In genomic region chr7:116692599-116693308, GRCh38 we compare ENCODE assay signal across 14 cellular contexts. TPM values are rescaled to one million over a fixed set of nuclear protein-coding genes. Genes with fewer than 3 reads are reported as not detected.
DNase-seq lines count a peak whose midpoint lies in the region; ATAC-seq and TF ChIP-seq lines count a peak whose summit lies in the region.
"Had no signal": no experiment of that assay in that cellular context is flagged by ENCODE, and none has a peak within 500 bp of the region (broad histone marks: within the 10 kb centered on the region; RNA-seq: fewer than 3 reads in every experiment).

No MANE protein-coding gene starts in this region.

- TF ChIP-seq POLR2A in erythroblast (IDR thresholded peaks at IDR 0.05; ENCODE audit: low read length): no peak

- H3K36me3 Mint-ChIP-seq in nephron progenitor cell (ENCODE audit: low read depth): no peaks in the 10 kb centered on the region

- H3K9me2 ChIP-seq in Karpas-422 (replicated peaks; ENCODE audit: insufficient read depth, low read length): no peaks in the 10 kb centered on the region

- peak; percentile 72 for DNase-seq in Caki2 (ENCODE audit: low read depth)
- DNase-seq in Karpas-422: peak; percentile 81
- DNase-seq in adipocyte (ENCODE audit: low read depth): peak; percentile 46
- no peak for DNase-seq in mesenchymal stem cell
- no peak for DNase-seq in erythroblast (lab: John Stamatoyannopoulos, UW)
- DNase-seq in NCI-H748 (lab: John Stamatoyannopoulos, UW; ENCODE audit: unreplicated experiment): no peak
- DNase-seq in nephron progenitor cell: no peak
- DNase-seq: BE2C, left lung, NCI-H526 treated with DMSO at 0.1 percent for 48 hours, thyroid gland had no signal

- H2BK12ac ChIP-seq in mesenchymal stem cell (ENCODE audit: low read length in 2 of 2): no peak overlapping the region

- H3K23ac ChIP-seq in mesenchymal stem cell (ENCODE audit: low read length in 2 of 2): no peak overlapping the region

- 100% methylated on average over 1 of the region's 3 CpGs for WGBS in mesenchymal stem cell

- H4K20me1 ChIP-seq in Karpas-422 (ENCODE audit: insufficient read depth, low read depth, low read length): peaks cover 4% of the 10 kb centered on the region; the same call in 1 of the 2 replicates

- peak overlapping the region; percentile 72 for H3K4me2 ChIP-seq in Karpas-422 (ENCODE audit: low read depth, low read length, poor library complexity, severe bottlenecking)
- no peak overlapping the region for H3K4me2 ChIP-seq in mesenchymal stem cell (ENCODE audit: low read length, poor library complexity, severe bottlenecking)

- no peak overlapping the region for H3K4me3 Mint-ChIP-seq in nephron progenitor cell
- H3K4me3 Mint-ChIP-seq: T-helper 2 cell treated with Interferon-gamma antibody and Interleukin-4, amounts not matched to agents 5 μg/mL and 100 μg/mL, for 36 hours had no signal

- no peaks in the 10 kb centered on the region for H3K27me3 ChIP-seq in Karpas-422 (ENCODE audit: low read length)
- H3K27me3 ChIP-seq in adipocyte (replicated peaks; ENCODE audit: control insufficient read depth, insufficient read depth, low read length): no peaks in the 10 kb centered on the region
- H3K27me3 ChIP-seq in mesenchymal stem cell (ENCODE audit: control insufficient read depth in 1 of 2, insufficient read depth in 1 of 2, low read length in 2 of 2): no peaks in the 10 kb centered on the region
- H3K27me3 ChIP-seq: BE2C, left lung, thyroid gland had no signal

- H3K9me3 Mint-ChIP-seq in nephron progenitor cell: no peaks in the 10 kb centered on the region
- H3K9me3 Mint-ChIP-seq: T-helper 2 cell treated with Interferon-gamma antibody and Interleukin-4, amounts not matched to agents 5 μg/mL and 100 μg/mL, for 36 hours had no signal

- H3K36me3 ChIP-seq in Karpas-422 (ENCODE audit: insufficient read depth, low read length) (peaks cover 37% of the 10 kb centered on the region), adipocyte (ENCODE audit: control insufficient read depth, insufficient read depth, low read length, severe bottlenecking) (no peaks in the 10 kb centered on the region), mesenchymal stem cell (ENCODE audit: control insufficient read depth in 1 of 2, insufficient read depth in 2 of 2, low read depth in 1 of 2, low read length in 2 of 2) (peaks cover 7 to 19% of the 10 kb centered on the region in 2 experiments)
- H3K36me3 ChIP-seq: BE2C, left lung, prostate gland, thyroid gland had no signal

- H3K9me3 ChIP-seq in Karpas-422 (ENCODE audit: low read length) (no peaks in the 10 kb centered on the region), adipocyte (ENCODE audit: control insufficient read depth, low read length) (no peaks in the 10 kb centered on the region), mesenchymal stem cell (ENCODE audit: control insufficient read depth, low read length) (no peaks in the 10 kb centered on the region)
- H3K9me3 ChIP-seq: BE2C, left lung, prostate gland, thyroid gland had no signal

- H3K4me1 ChIP-seq in Karpas-422 (ENCODE audit: low read length) (peaks cover 89% of the 10 kb centered on the region), adipocyte (ENCODE audit: control insufficient read depth, insufficient read depth, low read length) (peaks cover 17% of the 10 kb centered on the region), mesenchymal stem cell (ENCODE audit: control insufficient read depth, insufficient read depth, low read depth, low read length) (peaks cover 10% of the 10 kb centered on the region)
- H3K4me1 ChIP-seq: BE2C, prostate gland had no signal

- no peak overlapping the region for H2AK5ac ChIP-seq in mesenchymal stem cell (ENCODE audit: low read length, severe bottlenecking)

- H3K4me3 ChIP-seq in Karpas-422 (ENCODE audit: low read length) (peak overlapping the region; percentile 51), adipocyte (ENCODE audit: low read length) (peak overlapping the region; percentile 42), mesenchymal stem cell (ENCODE audit: insufficient read depth in 1 of 2, low read depth in 1 of 2, low read length in 2 of 2) (no peak overlapping the region)
- H3K4me3 ChIP-seq: left lung, prostate gland, thyroid gland had no signal

- no peak overlapping the region for H4K91ac ChIP-seq in mesenchymal stem cell (ENCODE audit: low read length)

- in situ Hi-C loops in Caki2 (cut with HindIII; ENCODE audit: low pct_unique_long_range_greater_than_20kb, low sequenced_read_pairs): no loop called here

- no peak for TF ChIP-seq CTCF in nephron progenitor cell (IDR thresholded peaks at IDR 0.05)

- no peak overlapping the region for H2BK5ac ChIP-seq in mesenchymal stem cell (ENCODE audit: low read depth, low read length, poor library complexity, severe bottlenecking)

- H3K27ac ChIP-seq in Karpas-422 (ENCODE audit: low read length): peak overlapping the region; percentile 95
- H3K27ac ChIP-seq in mesenchymal stem cell (ENCODE audit: low read length, poor library complexity, severe bottlenecking): peak overlapping the region; percentile 80
- H3K27ac ChIP-seq: left lung, thyroid gland had no signal

- H2AFZ ChIP-seq in Karpas-422 (ENCODE audit: low read length) (no peak overlapping the region), mesenchymal stem cell (ENCODE audit: low read depth, low read length) (no peak overlapping the region)

- H3K14ac ChIP-seq in mesenchymal stem cell (ENCODE audit: low read length in 2 of 2): no peak overlapping the region

- no peaks in the 10 kb centered on the region for H3K4me1 Mint-ChIP-seq in nephron progenitor cell

- H3K18ac ChIP-seq in mesenchymal stem cell (ENCODE audit: low read depth in 1 of 2, low read length in 2 of 2): no peak overlapping the region

- no peak overlapping the region for H4K8ac ChIP-seq in mesenchymal stem cell (ENCODE audit: low read length)

- ATAC-seq in HG03439 (IDR thresholded peaks at IDR 0.05; ENCODE audit: unreplicated experiment): no peak
- ATAC-seq: left lung had no signal

- H2BK120ac ChIP-seq in mesenchymal stem cell (ENCODE audit: low read depth, low read length): no peak overlapping the region

- H3K79me1 ChIP-seq in mesenchymal stem cell (replicated peaks; ENCODE audit: low read length, poor library complexity, severe bottlenecking): no peaks in the 10 kb centered on the region

- H3K9ac ChIP-seq in Karpas-422 (ENCODE audit: low read length) (peak overlapping the region; percentile 42), adipocyte (ENCODE audit: low read length) (no peak overlapping the region), mesenchymal stem cell (ENCODE audit: low read length) (peak overlapping the region; percentile 65)

- H3K27me3 Mint-ChIP-seq in nephron progenitor cell (ENCODE audit: low read depth, poor library complexity): peaks cover 10% of the 10 kb centered on the region

- no peak overlapping the region for H2BK15ac ChIP-seq in mesenchymal stem cell (ENCODE audit: low read depth, poor library complexity, severe bottlenecking)

- H3K79me2 ChIP-seq in Karpas-422 (ENCODE audit: low read length): peaks cover 99% of the 10 kb centered on the region

- no peak overlapping the region for H3K27ac Mint-ChIP-seq in nephron progenitor cell
- H3K27ac Mint-ChIP-seq: T-helper 2 cell treated with Interferon-gamma antibody and Interleukin-4, amounts not matched to agents 5 μg/mL and 100 μg/mL, for 36 hours had no signal

- H3K4ac ChIP-seq in mesenchymal stem cell (ENCODE audit: low read depth in 1 of 2, low read length in 2 of 2): no peak overlapping the region

RNA-seq across cellular contexts. Expression of gene MET, which starts 20.8 kb away (rescaled TPM):
- 254 and 324 TPM in 2 replicates for total RNA-seq in Caki2 (2014; rRNA removed; shearing (Covaris generic); ENCODE audit: low replicate concordance)
- 118 and 158 TPM in 2 replicates for total RNA-seq in Karpas-422 (2014; rRNA removed; shearing (Covaris generic); ENCODE audit: low replicate concordance)
- 0.19 TPM for polyA plus RNA-seq in mesenchymal stem cell (2013, experiment 1 of 2)
- polyA plus RNA-seq in mesenchymal stem cell (2013, experiment 2 of 2): 0.38 TPM

Comparison
In these comparisons a context has a peak if more than half of its experiments do, and no peak if none do; other contexts are left out.
1. DNase-seq: peak in Caki2 (single experiment), Karpas-422 (single experiment) and adipocyte (single experiment); none in mesenchymal stem cell (single experiment), erythroblast (0 of 2), NCI-H748 (single experiment) and nephron progenitor cell (single experiment).
2. H3K4me3 ChIP-seq: peak in Karpas-422 (single experiment) and adipocyte (single experiment); none in mesenchymal stem cell (0 of 2).